Comparison of ENCODE assay signal across 1 cellular context in the genomic region with DNA sequence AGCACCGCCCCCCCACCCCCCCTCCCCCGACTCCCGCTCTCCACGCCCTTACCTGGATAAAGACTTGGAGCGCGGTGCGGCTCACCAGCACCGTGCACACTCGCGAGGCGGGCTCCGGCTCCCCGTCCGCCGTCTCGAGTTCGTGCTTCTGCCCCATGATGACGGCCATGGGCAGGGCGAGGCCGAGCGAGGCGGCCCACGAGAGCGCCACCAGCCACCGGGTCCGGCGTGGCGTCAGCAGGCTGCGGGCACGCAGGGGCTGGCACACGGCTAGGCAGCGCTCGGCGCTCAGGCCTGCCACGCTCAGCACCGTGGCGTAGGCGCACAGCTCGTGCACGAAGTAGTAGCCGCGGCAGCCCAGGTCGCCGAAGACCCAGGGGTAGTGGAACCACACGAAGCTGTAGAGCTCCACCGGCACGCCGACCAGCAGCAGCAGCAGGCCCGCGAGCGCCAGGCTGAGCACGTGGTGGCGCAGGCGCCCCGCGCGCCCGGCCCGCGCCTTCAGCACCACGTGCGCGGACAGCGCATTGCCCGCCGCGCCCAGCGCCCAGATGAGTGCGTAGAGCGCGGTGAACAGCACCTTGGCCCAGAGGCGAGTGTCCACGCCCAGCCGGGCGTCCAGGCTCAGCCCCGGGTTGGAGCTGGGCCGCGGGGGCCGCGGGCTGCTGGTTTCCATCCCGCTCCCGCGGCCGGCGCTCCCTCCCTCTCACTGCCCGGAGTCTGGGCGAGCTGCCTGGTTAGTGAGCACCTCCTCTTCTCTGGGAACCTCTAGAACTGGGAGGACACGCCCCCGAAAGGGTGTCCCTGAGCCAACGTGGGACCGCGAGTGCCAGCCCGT.
A peak's percentile ranks its signal among the peaks of the same experiment; 100 is the strongest.
TF ChIP-seq lines count a peak whose summit lies in the region.

A gene with protein sequence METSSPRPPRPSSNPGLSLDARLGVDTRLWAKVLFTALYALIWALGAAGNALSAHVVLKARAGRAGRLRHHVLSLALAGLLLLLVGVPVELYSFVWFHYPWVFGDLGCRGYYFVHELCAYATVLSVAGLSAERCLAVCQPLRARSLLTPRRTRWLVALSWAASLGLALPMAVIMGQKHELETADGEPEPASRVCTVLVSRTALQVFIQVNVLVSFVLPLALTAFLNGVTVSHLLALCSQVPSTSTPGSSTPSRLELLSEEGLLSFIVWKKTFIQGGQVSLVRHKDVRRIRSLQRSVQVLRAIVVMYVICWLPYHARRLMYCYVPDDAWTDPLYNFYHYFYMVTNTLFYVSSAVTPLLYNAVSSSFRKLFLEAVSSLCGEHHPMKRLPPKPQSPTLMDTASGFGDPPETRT (minus strand): TSS at position 742 of the 838 bp plus-strand sequence. CDS start 66 bp downstream, at position 676.

TF ChIP-seq in WTC11, 78 proteins besides CTCF, POLR2A, EP300 and RAD21 (continued from another document and continues in another):
- TF ChIP-seq, protein P1, sequence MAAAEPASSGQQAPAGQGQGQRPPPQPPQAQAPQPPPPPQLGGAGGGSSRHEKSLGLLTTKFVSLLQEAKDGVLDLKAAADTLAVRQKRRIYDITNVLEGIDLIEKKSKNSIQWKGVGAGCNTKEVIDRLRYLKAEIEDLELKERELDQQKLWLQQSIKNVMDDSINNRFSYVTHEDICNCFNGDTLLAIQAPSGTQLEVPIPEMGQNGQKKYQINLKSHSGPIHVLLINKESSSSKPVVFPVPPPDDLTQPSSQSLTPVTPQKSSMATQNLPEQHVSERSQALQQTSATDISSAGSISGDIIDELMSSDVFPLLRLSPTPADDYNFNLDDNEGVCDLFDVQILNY (CRISPR knock-in tag; IDR thresholded peaks at IDR 0.05), result peak; percentile 100
- TF ChIP-seq, protein P2, sequence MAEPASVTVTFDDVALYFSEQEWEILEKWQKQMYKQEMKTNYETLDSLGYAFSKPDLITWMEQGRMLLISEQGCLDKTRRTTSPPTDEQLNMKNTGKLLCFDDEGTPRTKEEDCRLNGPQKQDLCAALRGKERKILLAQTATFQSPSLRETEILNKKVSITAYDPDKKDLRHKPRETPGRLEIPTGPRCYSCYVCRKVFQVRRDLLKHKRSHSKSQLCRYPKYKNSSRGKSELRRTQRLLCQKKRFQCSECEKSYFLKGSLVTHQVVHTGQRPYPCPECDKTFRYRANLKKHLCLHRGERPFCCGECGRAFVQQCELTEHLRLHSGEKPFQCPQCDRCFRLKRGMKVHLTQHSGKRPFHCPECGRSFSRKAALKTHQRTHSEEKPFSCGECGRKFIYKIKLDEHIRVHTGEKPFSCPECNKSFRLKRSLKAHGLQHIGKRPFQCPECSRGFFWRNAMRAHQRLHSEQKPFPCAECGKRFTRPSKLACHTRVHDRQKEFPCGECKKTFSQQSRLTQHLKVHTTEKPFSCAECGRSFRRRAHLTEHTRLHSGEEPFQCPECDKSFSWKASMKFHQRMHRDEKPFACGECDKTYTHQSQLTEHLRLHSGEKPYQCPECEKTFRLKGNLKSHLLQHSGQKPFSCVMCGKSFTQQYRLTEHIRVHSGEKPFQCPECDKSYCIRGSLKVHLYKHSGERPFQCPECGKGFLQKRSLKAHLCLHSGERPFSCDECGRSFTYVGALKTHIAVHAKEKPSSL (CRISPR knock-in tag; conservative IDR thresholded peaks at IDR 0.05), result no peak
- TF ChIP-seq GRHL2 (CRISPR knock-in tag; IDR thresholded peaks at IDR 0.05; ENCODE audit: insufficient replicate concordance, severe bottlenecking), result no peak
- peak; percentile 71 for TF ChIP-seq NFYB (CRISPR knock-in tag; conservative IDR thresholded peaks at IDR 0.05; ENCODE audit: low read depth)
- TF ChIP-seq IRF2 (CRISPR knock-in tag; IDR thresholded peaks at IDR 0.05; ENCODE audit: borderline replicate concordance, low read depth), result peak; percentile 96
- TF ChIP-seq ESRRA (CRISPR knock-in tag; IDR thresholded peaks at IDR 0.05; ENCODE audit: borderline replicate concordance), result peak; percentile 99
- TF ChIP-seq, protein P3, sequence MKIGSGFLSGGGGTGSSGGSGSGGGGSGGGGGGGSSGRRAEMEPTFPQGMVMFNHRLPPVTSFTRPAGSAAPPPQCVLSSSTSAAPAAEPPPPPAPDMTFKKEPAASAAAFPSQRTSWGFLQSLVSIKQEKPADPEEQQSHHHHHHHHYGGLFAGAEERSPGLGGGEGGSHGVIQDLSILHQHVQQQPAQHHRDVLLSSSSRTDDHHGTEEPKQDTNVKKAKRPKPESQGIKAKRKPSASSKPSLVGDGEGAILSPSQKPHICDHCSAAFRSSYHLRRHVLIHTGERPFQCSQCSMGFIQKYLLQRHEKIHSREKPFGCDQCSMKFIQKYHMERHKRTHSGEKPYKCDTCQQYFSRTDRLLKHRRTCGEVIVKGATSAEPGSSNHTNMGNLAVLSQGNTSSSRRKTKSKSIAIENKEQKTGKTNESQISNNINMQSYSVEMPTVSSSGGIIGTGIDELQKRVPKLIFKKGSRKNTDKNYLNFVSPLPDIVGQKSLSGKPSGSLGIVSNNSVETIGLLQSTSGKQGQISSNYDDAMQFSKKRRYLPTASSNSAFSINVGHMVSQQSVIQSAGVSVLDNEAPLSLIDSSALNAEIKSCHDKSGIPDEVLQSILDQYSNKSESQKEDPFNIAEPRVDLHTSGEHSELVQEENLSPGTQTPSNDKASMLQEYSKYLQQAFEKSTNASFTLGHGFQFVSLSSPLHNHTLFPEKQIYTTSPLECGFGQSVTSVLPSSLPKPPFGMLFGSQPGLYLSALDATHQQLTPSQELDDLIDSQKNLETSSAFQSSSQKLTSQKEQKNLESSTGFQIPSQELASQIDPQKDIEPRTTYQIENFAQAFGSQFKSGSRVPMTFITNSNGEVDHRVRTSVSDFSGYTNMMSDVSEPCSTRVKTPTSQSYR (CRISPR knock-in tag; IDR thresholded peaks at IDR 0.05), result peak; percentile 95
- TF ChIP-seq, protein P4, sequence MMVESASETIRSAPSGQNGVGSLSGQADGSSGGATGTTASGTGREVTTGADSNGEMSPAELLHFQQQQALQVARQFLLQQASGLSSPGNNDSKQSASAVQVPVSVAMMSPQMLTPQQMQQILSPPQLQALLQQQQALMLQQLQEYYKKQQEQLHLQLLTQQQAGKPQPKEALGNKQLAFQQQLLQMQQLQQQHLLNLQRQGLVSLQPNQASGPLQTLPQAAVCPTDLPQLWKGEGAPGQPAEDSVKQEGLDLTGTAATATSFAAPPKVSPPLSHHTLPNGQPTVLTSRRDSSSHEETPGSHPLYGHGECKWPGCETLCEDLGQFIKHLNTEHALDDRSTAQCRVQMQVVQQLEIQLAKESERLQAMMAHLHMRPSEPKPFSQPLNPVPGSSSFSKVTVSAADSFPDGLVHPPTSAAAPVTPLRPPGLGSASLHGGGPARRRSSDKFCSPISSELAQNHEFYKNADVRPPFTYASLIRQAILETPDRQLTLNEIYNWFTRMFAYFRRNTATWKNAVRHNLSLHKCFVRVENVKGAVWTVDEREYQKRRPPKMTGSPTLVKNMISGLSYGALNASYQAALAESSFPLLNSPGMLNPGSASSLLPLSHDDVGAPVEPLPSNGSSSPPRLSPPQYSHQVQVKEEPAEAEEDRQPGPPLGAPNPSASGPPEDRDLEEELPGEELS (CRISPR knock-in tag; IDR thresholded peaks at IDR 0.05), result peak; percentile 100
- TF ChIP-seq, protein P5, sequence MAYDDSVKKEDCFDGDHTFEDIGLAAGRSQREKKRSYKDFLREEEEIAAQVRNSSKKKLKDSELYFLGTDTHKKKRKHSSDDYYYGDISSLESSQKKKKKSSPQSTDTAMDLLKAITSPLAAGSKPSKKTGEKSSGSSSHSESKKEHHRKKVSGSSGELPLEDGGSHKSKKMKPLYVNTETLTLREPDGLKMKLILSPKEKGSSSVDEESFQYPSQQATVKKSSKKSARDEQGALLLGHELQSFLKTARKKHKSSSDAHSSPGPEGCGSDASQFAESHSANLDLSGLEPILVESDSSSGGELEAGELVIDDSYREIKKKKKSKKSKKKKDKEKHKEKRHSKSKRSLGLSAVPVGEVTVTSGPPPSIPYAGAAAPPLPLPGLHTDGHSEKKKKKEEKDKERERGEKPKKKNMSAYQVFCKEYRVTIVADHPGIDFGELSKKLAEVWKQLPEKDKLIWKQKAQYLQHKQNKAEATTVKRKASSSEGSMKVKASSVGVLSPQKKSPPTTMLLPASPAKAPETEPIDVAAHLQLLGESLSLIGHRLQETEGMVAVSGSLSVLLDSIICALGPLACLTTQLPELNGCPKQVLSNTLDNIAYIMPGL (CRISPR knock-in tag; IDR thresholded peaks at IDR 0.05), result peak; percentile 97
- peak; percentile 99 for TF ChIP-seq KAT7 (CRISPR knock-in tag; IDR thresholded peaks at IDR 0.05; ENCODE audit: borderline replicate concordance)
- TF ChIP-seq MYBL2 (CRISPR knock-in tag; IDR thresholded peaks at IDR 0.05), result peak; percentile 99
- TF ChIP-seq ZNF317 (CRISPR knock-in tag; IDR thresholded peaks at IDR 0.05; ENCODE audit: borderline replicate concordance, low read depth), result peak; percentile 88
- peak; percentile 99 for TF ChIP-seq ELF4 (CRISPR knock-in tag; IDR thresholded peaks at IDR 0.05; ENCODE audit: low read depth)
- TF ChIP-seq RELA (CRISPR knock-in tag; IDR thresholded peaks at IDR 0.05; ENCODE audit: borderline replicate concordance), result peak; percentile 100
- no peak for TF ChIP-seq JAZF1 (CRISPR knock-in tag; IDR thresholded peaks at IDR 0.05)
- TF ChIP-seq ETV6 (CRISPR knock-in tag; IDR thresholded peaks at IDR 0.05), result peak; percentile 100
- TF ChIP-seq MXD4 (CRISPR knock-in tag; IDR thresholded peaks at IDR 0.05; ENCODE audit: borderline replicate concordance), result no peak
- TF ChIP-seq PRRX2 (CRISPR knock-in tag; IDR thresholded peaks at IDR 0.05), result peak; percentile 85; the same call in 1 of the 2 replicates
- TF ChIP-seq, protein P6, sequence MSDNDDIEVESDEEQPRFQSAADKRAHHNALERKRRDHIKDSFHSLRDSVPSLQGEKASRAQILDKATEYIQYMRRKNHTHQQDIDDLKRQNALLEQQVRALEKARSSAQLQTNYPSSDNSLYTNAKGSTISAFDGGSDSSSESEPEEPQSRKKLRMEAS (CRISPR knock-in tag; IDR thresholded peaks at IDR 0.05), result peak; percentile 99
- TF ChIP-seq SOX15 (CRISPR knock-in tag; IDR thresholded peaks at IDR 0.05), result no peak
- TF ChIP-seq EMX1 (CRISPR knock-in tag; IDR thresholded peaks at IDR 0.05), result no peak
- TF ChIP-seq, protein P7, sequence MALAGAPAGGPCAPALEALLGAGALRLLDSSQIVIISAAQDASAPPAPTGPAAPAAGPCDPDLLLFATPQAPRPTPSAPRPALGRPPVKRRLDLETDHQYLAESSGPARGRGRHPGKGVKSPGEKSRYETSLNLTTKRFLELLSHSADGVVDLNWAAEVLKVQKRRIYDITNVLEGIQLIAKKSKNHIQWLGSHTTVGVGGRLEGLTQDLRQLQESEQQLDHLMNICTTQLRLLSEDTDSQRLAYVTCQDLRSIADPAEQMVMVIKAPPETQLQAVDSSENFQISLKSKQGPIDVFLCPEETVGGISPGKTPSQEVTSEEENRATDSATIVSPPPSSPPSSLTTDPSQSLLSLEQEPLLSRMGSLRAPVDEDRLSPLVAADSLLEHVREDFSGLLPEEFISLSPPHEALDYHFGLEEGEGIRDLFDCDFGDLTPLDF (CRISPR knock-in tag; IDR thresholded peaks at IDR 0.05), result peak; percentile 99
- TF ChIP-seq, protein P8, sequence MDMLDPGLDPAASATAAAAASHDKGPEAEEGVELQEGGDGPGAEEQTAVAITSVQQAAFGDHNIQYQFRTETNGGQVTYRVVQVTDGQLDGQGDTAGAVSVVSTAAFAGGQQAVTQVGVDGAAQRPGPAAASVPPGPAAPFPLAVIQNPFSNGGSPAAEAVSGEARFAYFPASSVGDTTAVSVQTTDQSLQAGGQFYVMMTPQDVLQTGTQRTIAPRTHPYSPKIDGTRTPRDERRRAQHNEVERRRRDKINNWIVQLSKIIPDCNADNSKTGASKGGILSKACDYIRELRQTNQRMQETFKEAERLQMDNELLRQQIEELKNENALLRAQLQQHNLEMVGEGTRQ (CRISPR knock-in tag; IDR thresholded peaks at IDR 0.05), result peak; percentile 92
- TF ChIP-seq, protein P9, sequence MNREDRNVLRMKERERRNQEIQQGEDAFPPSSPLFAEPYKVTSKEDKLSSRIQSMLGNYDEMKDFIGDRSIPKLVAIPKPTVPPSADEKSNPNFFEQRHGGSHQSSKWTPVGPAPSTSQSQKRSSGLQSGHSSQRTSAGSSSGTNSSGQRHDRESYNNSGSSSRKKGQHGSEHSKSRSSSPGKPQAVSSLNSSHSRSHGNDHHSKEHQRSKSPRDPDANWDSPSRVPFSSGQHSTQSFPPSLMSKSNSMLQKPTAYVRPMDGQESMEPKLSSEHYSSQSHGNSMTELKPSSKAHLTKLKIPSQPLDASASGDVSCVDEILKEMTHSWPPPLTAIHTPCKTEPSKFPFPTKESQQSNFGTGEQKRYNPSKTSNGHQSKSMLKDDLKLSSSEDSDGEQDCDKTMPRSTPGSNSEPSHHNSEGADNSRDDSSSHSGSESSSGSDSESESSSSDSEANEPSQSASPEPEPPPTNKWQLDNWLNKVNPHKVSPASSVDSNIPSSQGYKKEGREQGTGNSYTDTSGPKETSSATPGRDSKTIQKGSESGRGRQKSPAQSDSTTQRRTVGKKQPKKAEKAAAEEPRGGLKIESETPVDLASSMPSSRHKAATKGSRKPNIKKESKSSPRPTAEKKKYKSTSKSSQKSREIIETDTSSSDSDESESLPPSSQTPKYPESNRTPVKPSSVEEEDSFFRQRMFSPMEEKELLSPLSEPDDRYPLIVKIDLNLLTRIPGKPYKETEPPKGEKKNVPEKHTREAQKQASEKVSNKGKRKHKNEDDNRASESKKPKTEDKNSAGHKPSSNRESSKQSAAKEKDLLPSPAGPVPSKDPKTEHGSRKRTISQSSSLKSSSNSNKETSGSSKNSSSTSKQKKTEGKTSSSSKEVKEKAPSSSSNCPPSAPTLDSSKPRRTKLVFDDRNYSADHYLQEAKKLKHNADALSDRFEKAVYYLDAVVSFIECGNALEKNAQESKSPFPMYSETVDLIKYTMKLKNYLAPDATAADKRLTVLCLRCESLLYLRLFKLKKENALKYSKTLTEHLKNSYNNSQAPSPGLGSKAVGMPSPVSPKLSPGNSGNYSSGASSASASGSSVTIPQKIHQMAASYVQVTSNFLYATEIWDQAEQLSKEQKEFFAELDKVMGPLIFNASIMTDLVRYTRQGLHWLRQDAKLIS (CRISPR knock-in tag; IDR thresholded peaks at IDR 0.05; ENCODE audit: borderline replicate concordance), result peak; percentile 99; the same call in 1 of the 2 replicates
- TF ChIP-seq FOXP1 (CRISPR knock-in tag; IDR thresholded peaks at IDR 0.05; ENCODE audit: borderline replicate concordance), result peak; percentile 100
- TF ChIP-seq, protein P10, sequence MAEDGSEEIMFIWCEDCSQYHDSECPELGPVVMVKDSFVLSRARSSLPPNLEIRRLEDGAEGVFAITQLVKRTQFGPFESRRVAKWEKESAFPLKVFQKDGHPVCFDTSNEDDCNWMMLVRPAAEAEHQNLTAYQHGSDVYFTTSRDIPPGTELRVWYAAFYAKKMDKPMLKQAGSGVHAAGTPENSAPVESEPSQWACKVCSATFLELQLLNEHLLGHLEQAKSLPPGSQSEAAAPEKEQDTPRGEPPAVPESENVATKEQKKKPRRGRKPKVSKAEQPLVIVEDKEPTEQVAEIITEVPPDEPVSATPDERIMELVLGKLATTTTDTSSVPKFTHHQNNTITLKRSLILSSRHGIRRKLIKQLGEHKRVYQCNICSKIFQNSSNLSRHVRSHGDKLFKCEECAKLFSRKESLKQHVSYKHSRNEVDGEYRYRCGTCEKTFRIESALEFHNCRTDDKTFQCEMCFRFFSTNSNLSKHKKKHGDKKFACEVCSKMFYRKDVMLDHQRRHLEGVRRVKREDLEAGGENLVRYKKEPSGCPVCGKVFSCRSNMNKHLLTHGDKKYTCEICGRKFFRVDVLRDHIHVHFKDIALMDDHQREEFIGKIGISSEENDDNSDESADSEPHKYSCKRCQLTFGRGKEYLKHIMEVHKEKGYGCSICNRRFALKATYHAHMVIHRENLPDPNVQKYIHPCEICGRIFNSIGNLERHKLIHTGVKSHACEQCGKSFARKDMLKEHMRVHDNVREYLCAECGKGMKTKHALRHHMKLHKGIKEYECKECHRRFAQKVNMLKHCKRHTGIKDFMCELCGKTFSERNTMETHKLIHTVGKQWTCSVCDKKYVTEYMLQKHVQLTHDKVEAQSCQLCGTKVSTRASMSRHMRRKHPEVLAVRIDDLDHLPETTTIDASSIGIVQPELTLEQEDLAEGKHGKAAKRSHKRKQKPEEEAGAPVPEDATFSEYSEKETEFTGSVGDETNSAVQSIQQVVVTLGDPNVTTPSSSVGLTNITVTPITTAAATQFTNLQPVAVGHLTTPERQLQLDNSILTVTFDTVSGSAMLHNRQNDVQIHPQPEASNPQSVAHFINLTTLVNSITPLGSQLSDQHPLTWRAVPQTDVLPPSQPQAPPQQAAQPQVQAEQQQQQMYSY (CRISPR knock-in tag; IDR thresholded peaks at IDR 0.05), result peak; percentile 82
